Comparison of ENCODE assay signal across 1 cellular context in the genomic region with DNA sequence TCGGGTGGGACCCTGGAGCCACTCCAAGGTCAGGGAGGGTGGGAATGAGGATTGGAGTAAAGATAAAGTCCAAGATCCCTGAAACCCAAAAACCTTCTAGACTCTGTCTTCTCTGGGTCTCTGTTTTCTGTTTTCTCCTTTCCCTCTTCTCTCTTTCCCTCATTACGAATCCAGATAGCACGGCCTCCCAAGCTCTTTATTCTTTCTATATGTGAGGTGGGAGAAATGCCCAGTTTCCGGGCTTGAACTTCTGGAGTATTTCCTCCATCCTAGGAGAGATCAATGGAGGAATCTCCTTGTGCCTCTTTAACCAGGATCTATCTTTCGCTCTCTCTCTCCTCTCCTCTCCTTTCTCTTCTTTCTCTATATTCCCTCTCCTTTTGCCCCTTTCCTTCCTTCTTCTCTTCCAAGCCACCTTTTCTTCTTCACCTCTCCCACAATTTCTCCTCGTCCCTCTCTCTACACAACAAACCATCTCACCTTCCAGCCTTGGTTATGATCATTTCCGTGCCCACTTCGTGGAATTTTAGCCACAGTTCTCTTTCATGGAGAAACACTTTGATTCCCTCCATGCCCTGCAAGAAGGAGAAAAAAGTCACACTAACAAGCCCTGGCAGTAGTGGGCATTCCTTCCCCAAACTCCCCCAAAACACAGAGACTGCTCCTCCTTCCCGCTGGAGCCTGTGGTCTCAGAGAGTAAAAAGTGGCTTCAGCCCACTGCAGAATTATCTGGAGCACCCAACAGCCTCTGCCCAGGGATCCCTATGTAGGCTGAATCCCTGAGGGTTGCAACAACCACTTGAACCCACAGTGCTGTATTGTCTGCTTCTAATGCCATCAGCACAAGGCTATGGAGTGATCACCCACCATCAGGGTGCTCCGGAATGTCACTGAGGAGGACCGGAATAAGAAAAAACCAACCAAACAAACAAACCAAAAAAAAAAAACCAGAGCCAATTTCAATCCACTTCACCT.
TF ChIP-seq lines count a peak whose summit lies in the region.

No MANE protein-coding gene starts in this region.

TF ChIP-seq in H1, 55 proteins besides CTCF, POLR2A, EP300 and RAD21:
- TF ChIP-seq CBX8 (IDR thresholded peaks at IDR 0.05; ENCODE audit: borderline replicate concordance, low read depth, low read length) (peak; percentile 58; the same call in 1 of the 2 replicates), SUZ12 (IDR thresholded peaks at IDR 0.05; ENCODE audit: low read length) (peak; percentile 66), RNF2 (IDR thresholded peaks at IDR 0.05; ENCODE audit: borderline replicate concordance, low read depth, low read length, missing control alignments, poor library complexity, severe bottlenecking) (peak; percentile 98), HDAC6 (IDR thresholded peaks at IDR 0.05; ENCODE audit: low read depth, low read length) (no peak), EZH2 (IDR thresholded peaks at IDR 0.05; ENCODE audit: low read depth, low read length, severe bottlenecking) (peak; percentile 32), KDM5A (IDR thresholded peaks at IDR 0.05; ENCODE audit: low read length) (no peak)
